20 cellular contexts compared by ENCODE assay signal in genomic region chr22:47174671-47175111, GRCh38.
DNase-seq lines count a peak whose midpoint lies in the region; ATAC-seq, FAIRE-seq and TF ChIP-seq lines count a peak whose summit lies in the region.
"Had no signal": no experiment of that assay in that cellular context is flagged by ENCODE, and none has a peak within 500 bp of the region (broad histone marks: within the 10 kb centered on the region; RNA-seq: fewer than 3 reads in every experiment).

No MANE protein-coding gene starts in this region.

- peak; percentile 8 for DNase-seq in activated CD4-positive, CD25-positive, alpha-beta regulatory T cell treated with anti-CD3 and anti-CD28 coated beads, Interleukin-2, amount 50 U/mL, for 72 hours
- DNase-seq in activated CD4-positive, CD25-positive, alpha-beta regulatory T cell (lab: John Stamatoyannopoulos, UW): no peak
- peak; percentile 55 for DNase-seq in cardiac septum (ENCODE audit: low spot score)
- DNase-seq in mesenteric fat pad (ENCODE audit: low spot score): peak; percentile 79
- peak; percentile 9 to 63 for DNase-seq in tibial artery
- no peak for DNase-seq in GM12892 (ENCODE audit: insufficient read length)
- DNase-seq in NCI-H1092 treated with DMSO at 0.1 percent for 48 hours (lab: John Stamatoyannopoulos, UW): no peak
- DNase-seq: activated CD4-positive, alpha-beta T cell treated with anti-CD3 and anti-CD28 coated beads, Interleukin-2, amount 10 ng/mL, durations not matched to agents 7 days and 5 days; AML-193; cortex of kidney; DMS53; GDM1; glutamatergic neuron; NCI-H2029 treated with DMSO at 0.1 percent for 48 hours; stimulated activated CD4-positive, alpha-beta T cell treated with anti-CD3 and anti-CD28 coated beads, Interleukin-4, amount 100 ng/mL, for 24 hours had no signal

- peaks cover 21 to 50% (median 40%) of the 10 kb centered on the region in 3 donors for H3K36me3 ChIP-seq in tibial artery
- H3K36me3 ChIP-seq: breast epithelium, transverse colon had no signal

- peaks cover 0 to 7% (median 6%) of the 10 kb centered on the region in 3 donors for H3K9me3 ChIP-seq in tibial artery
- H3K9me3 ChIP-seq: transverse colon had no signal

- no peak for ATAC-seq in HG03108 (IDR thresholded peaks at IDR 0.05; ENCODE audit: unreplicated experiment)

- FAIRE-seq in GM12892 (lab: Jason Lieb, UNC): no peak
- FAIRE-seq: HTR-8/SVneo had no signal

- H3K27ac ChIP-seq in tibial artery: no peak overlapping the region
- H3K27ac ChIP-seq: 22Rv1, breast epithelium, transverse colon had no signal

- H3K4me3 ChIP-seq in tibial artery: no peak overlapping the region
- H3K4me3 ChIP-seq: breast epithelium, transverse colon had no signal

- H3K4me1 ChIP-seq in tibial artery: no peaks in the 10 kb centered on the region
- H3K4me1 ChIP-seq: breast epithelium, transverse colon had no signal

- H3K27me3 ChIP-seq in tibial artery: no peaks in the 10 kb centered on the region
- H3K27me3 ChIP-seq: breast epithelium, transverse colon had no signal

- TF ChIP-seq POLR2A in GM12892 (IDR thresholded peaks at IDR 0.05; ENCODE audit: low read depth, low read length): no peak

- intact Hi-C loops in cardiac septum (cut with DNase I): loop anchor here (10.0 kb wide), 1 partner anchor 240 kb away; no protein-coding TSS in a partner anchor
- intact Hi-C loops in tibial artery (cut with DNase I; ENCODE audit: low total_unique reads): no loop called here

- TF ChIP-seq CTCF in tibial artery (IDR thresholded peaks at IDR 0.05): no peak

Comparison
In these comparisons a context has a peak if more than half of its experiments do, and no peak if none do; other contexts are left out.
1. DNase-seq: peak in activated CD4-positive, CD25-positive, alpha-beta regulatory T cell treated with anti-CD3 and anti-CD28 coated beads, Interleukin-2, amount 50 U/mL, for 72 hours (single experiment), cardiac septum (single experiment), mesenteric fat pad (single experiment) and tibial artery (2 of 2); none in activated CD4-positive, CD25-positive, alpha-beta regulatory T cell (0 of 4), GM12892 (single experiment) and NCI-H1092 treated with DMSO at 0.1 percent for 48 hours (single experiment).